In genomic region chr2:111900859-111901258, GRCh38 we compare ENCODE assay signal across 8 cellular contexts. TPM values are rescaled to one million over a fixed set of nuclear protein-coding genes. Genes with fewer than 3 reads are reported as not detected.
A peak's percentile ranks its signal among the peaks of the same experiment; 100 is the strongest.
DNase-seq lines count a peak whose midpoint lies in the region; ATAC-seq and TF ChIP-seq lines count a peak whose summit lies in the region.

No MANE protein-coding gene starts in this region.

- H3K4me3 ChIP-seq in Karpas-422 (ENCODE audit: low read length) (no peak overlapping the region), adrenal gland (peak overlapping the region in 1 of 4 donors; percentile 76), liver (ENCODE audit: low read depth in 1 of 3, low read length in 3 of 3) (peak overlapping the region in 2 of 3 donors; percentile 12 to 19)

- ATAC-seq in GM19023 (IDR thresholded peaks at IDR 0.05; ENCODE audit: unreplicated experiment), result no peak

- 2 to 16% (median 7%) methylated on average over 3 of the region's 3 CpGs for WGBS in adrenal gland, 4 donors
- 5% methylated on average over 3 of the region's 3 CpGs for WGBS in liver

- peaks cover 1% of the 10 kb centered on the region for H3K4me1 ChIP-seq in Karpas-422 (ENCODE audit: low read length)
- peaks cover 5 to 63% of the 10 kb centered on the region in 2 donors for H3K4me1 ChIP-seq in adrenal gland (replicated peaks in 1 of 2)
- peaks cover 2 to 34% (median 25%) of the 10 kb centered on the region in 4 donors for H3K4me1 ChIP-seq in liver (ENCODE audit: control insufficient read depth in 4 of 4, insufficient read depth in 4 of 4, low read length in 3 of 4)

- H2AFZ ChIP-seq in Karpas-422 (ENCODE audit: low read length), result no peak overlapping the region

- H3K9ac ChIP-seq in Karpas-422 (ENCODE audit: low read length) (no peak overlapping the region), liver (ENCODE audit: low read depth in 1 of 2, low read length in 2 of 2) (no peak overlapping the region)

- no peaks in the 10 kb centered on the region for H3K9me2 ChIP-seq in Karpas-422 (replicated peaks; ENCODE audit: insufficient read depth, low read length)

- TF ChIP-seq RAD21 in liver (IDR thresholded peaks at IDR 0.05), result peak; percentile 80 to 83

- H3K27me3 ChIP-seq in Karpas-422 (ENCODE audit: low read length) (no peaks in the 10 kb centered on the region), adrenal gland (no peaks in the 10 kb centered on the region), liver (ENCODE audit: control insufficient read depth in 4 of 4, insufficient read depth in 4 of 4, low read length in 3 of 4) (no peaks in the 10 kb centered on the region)

- H3K9me3 ChIP-seq in Karpas-422 (ENCODE audit: low read length) (no peaks in the 10 kb centered on the region), adrenal gland (replicated peaks in 1 of 3) (no peaks in the 10 kb centered on the region), liver (ENCODE audit: control insufficient read depth in 4 of 4, low read length in 3 of 4) (no peaks in the 10 kb centered on the region)

- H3K4me2 ChIP-seq in Karpas-422 (ENCODE audit: low read depth, low read length, poor library complexity, severe bottlenecking), result no peak overlapping the region

- no peak overlapping the region for H3K27ac ChIP-seq in Karpas-422 (ENCODE audit: low read length)
- peak overlapping the region in 3 of 5 donors; percentile 45 to 95 (median 84) for H3K27ac ChIP-seq in adrenal gland
- H3K27ac ChIP-seq in liver (ENCODE audit: low read depth in 1 of 2, low read length in 2 of 2), result no peak overlapping the region

- TF ChIP-seq POLR2A in adrenal gland (IDR thresholded peaks at IDR 0.05), result no peak

- DNase-seq in DMS 273 treated with DMSO at 0.1 percent for 48 hours (lab: John Stamatoyannopoulos, UW) (peak; percentile 6), Karpas-422 (peak; percentile 50), adrenal gland (peak in 4 of 7 donors; percentile 52 to 67 (median 59)), NCI-H1930 (lab: John Stamatoyannopoulos, UW) (no peak)
- DNase-seq in effector CD8-positive, alpha-beta T cell (lab: John Stamatoyannopoulos, UW), result no peak
- no peak for DNase-seq in activated naive CD4-positive, alpha-beta T cell treated with anti-CD3 and anti-CD28 coated beads, Interleukin-2, amount 50 U/mL, for 16 hours

- H3K79me2 ChIP-seq in Karpas-422 (ENCODE audit: low read length), result no peaks in the 10 kb centered on the region

- TF ChIP-seq CTCF in adrenal gland (IDR thresholded peaks at IDR 0.05) (peak in 5 of 6 experiments; percentile 15 to 46 (median 37)), liver (IDR thresholded peaks at IDR 0.05; ENCODE audit: low read depth, low read length, missing input control) (no peak)

- H3K36me3 ChIP-seq in Karpas-422 (ENCODE audit: insufficient read depth, low read length) (no peaks in the 10 kb centered on the region), adrenal gland (replicated peaks in 1 of 2) (peaks cover 0 to 6% of the 10 kb centered on the region in 2 donors), liver (ENCODE audit: control insufficient read depth in 4 of 4, insufficient read depth in 3 of 4, low read depth in 1 of 4, low read length in 3 of 4) (no peaks in the 10 kb centered on the region)

- intact Hi-C loops in adrenal gland (cut with DNase I), result loop anchor here (10.0 kb wide), 2 partner anchors 64 to 124 kb away; no protein-coding TSS in a partner anchor

- H4K20me1 ChIP-seq in Karpas-422 (ENCODE audit: insufficient read depth, low read depth, low read length), result no peaks in the 10 kb centered on the region

TF ChIP-seq in liver, 16 proteins besides CTCF, POLR2A, EP300 and RAD21:
- TF ChIP-seq FOXA2 (IDR thresholded peaks at IDR 0.05) (no peak), RXRA (IDR thresholded peaks at IDR 0.05) (peak; percentile 6 to 16), HNF4A (conservative IDR thresholded peaks at IDR 0.05) (peak in 1 of 2 donors; percentile 8)

RNA-seq across cellular contexts. Expression of gene MERTK, which starts 2.5 kb away (rescaled TPM):
- total RNA-seq in Karpas-422 (2014; rRNA removed; shearing (Covaris generic); ENCODE audit: low replicate concordance), result not detected in 2 replicates
- total RNA-seq in adrenal gland (100 to 1,000 TPM in 1 of 8 donors, 10 to 100 TPM in 7; 33.3 to 152 (median 81.3) TPM), liver (10 to 100 TPM in 1 of 2 donors, 1 to 10 TPM in 1; 9.0 to 34.1 TPM)
- polyA plus RNA-seq in adrenal gland (10 to 100 TPM; 23.3 to 95.2 (median 66.5) TPM), liver (1 to 10 TPM; 6.3 to 7.4 TPM)

RNA-seq across cellular contexts. Expression of gene ANAPC1, which starts 16.9 kb away (rescaled TPM):
- total RNA-seq in Karpas-422 (2014; rRNA removed; shearing (Covaris generic); ENCODE audit: low replicate concordance), result 101 and 106 TPM in 2 replicates
- total RNA-seq in adrenal gland (10 to 100 TPM; 22.6 to 63.9 (median 26.3) TPM), liver (10 to 100 TPM; 32.4 to 36.9 TPM)
- polyA plus RNA-seq in adrenal gland (10 to 100 TPM in 1 of 3 donors, 1 to 10 TPM in 2; 5.4 to 16.1 (median 6.0) TPM), liver (1 to 10 TPM; 3.5 to 6.3 TPM)

Comparison
In these comparisons a context has a peak if more than half of its experiments do, and no peak if none do; other contexts are left out.
1. DNase-seq: peak in DMS 273 treated with DMSO at 0.1 percent for 48 hours (single experiment), Karpas-422 (single experiment) and adrenal gland (4 of 7); none in effector CD8-positive, alpha-beta T cell (single experiment), activated naive CD4-positive, alpha-beta T cell treated with anti-CD3 and anti-CD28 coated beads, Interleukin-2, amount 50 U/mL, for 16 hours (single experiment) and NCI-H1930 (0 of 2).
2. H3K27ac ChIP-seq: peak in adrenal gland (3 of 5); none in Karpas-422 (single experiment) and liver (0 of 2).
3. RNA of gene MERTK, which starts 2.5 kb away (total RNA-seq): 33.3 to 152 TPM in adrenal gland and 9.0 to 34.1 TPM in liver; not detected in Karpas-422; every median in the first group is over 10 times any median in the second.